19 cellular contexts compared by ENCODE assay signal in genomic region chr10:84966708-84967441, GRCh38.
"Had no signal": no experiment of that assay in that cellular context is flagged by ENCODE, and none has a peak within 500 bp of the region (broad histone marks: within the 10 kb centered on the region; RNA-seq: fewer than 3 reads in every experiment).

No MANE protein-coding gene starts in this region.

- H3K27ac ChIP-seq: adrenal gland, lower lobe of right lung, neutrophil, right atrium auricular region, tibial artery, vagina, WERI-Rb-1 had no signal

- H3K9me3 Mint-ChIP-seq: dendritic cell treated with granulocyte-macrophage colony-stimulating factor and Interleukin-4, amounts not matched to agents 40 ng/mL and 50 ng/mL, for 4 days; naive B cell had no signal

- H3K4me1 Mint-ChIP-seq: activated T-helper 17 cell treated with anti-CD3 and anti-CD28 coated beads, Interleukin-2, amount 50 U/mL, for 72 hours; central memory CD8-positive, alpha-beta T cell; naive B cell had no signal

- H3K4me1 ChIP-seq: adrenal gland, lower lobe of right lung, right atrium auricular region, tibial artery, vagina had no signal

- H3K27me3 ChIP-seq: adrenal gland, neutrophil, right atrium auricular region, tibial artery, vagina had no signal

- H3K9me3 ChIP-seq: adrenal gland, lower lobe of right lung, neutrophil, right atrium auricular region, tibial artery, vagina had no signal

- H3K4me3 Mint-ChIP-seq: activated CD8-positive, alpha-beta T cell treated with anti-CD3 and anti-CD28 coated beads, Interleukin-2, amount 10 ng/mL, durations not matched to agents 7 days and 5 days; activated T-helper 17 cell treated with anti-CD3 and anti-CD28 coated beads, Interleukin-2, amount 50 U/mL, for 72 hours; central memory CD8-positive, alpha-beta T cell; dendritic cell treated with granulocyte-macrophage colony-stimulating factor and Interleukin-4, amounts not matched to agents 40 ng/mL and 50 ng/mL, for 4 days; effector memory CD8-positive, alpha-beta T cell; naive B cell had no signal

- DNase-seq: activated CD4-positive, alpha-beta T cell treated with anti-CD3 and anti-CD28 coated beads for 48 hours; activated CD8-positive, alpha-beta T cell treated with anti-CD3 and anti-CD28 coated beads, Interleukin-2, amount 10 ng/mL, durations not matched to agents 7 days and 5 days; activated naive CD4-positive, alpha-beta T cell treated with anti-CD3 and anti-CD28 coated beads, Interleukin-2, amount 50 U/mL, for 16 hours; adrenal gland; effector memory CD8-positive, alpha-beta T cell; erythroblast; hippocampal formation; lower lobe of right lung; naive B cell; posterior cingulate gyrus; small intestine; tibial artery; WERI-Rb-1 had no signal

- H3K27me3 Mint-ChIP-seq: central memory CD8-positive, alpha-beta T cell; dendritic cell treated with granulocyte-macrophage colony-stimulating factor and Interleukin-4, amounts not matched to agents 40 ng/mL and 50 ng/mL, for 4 days; effector memory CD8-positive, alpha-beta T cell; naive B cell had no signal

- H3K4me3 ChIP-seq: adrenal gland, lower lobe of right lung, right atrium auricular region, tibial artery, vagina had no signal

- ATAC-seq: activated CD8-positive, alpha-beta T cell treated with anti-CD3 and anti-CD28 coated beads, Interleukin-2, amount 10 ng/mL, durations not matched to agents 7 days and 5 days; activated T-helper 17 cell treated with anti-CD3 and anti-CD28 coated beads, Interleukin-2, amount 50 U/mL, for 72 hours; effector memory CD8-positive, alpha-beta T cell; lower lobe of right lung had no signal

- H3K36me3 Mint-ChIP-seq: naive B cell had no signal

- H3K27ac Mint-ChIP-seq: activated CD8-positive, alpha-beta T cell treated with anti-CD3 and anti-CD28 coated beads, Interleukin-2, amount 10 ng/mL, durations not matched to agents 7 days and 5 days; activated T-helper 17 cell treated with anti-CD3 and anti-CD28 coated beads, Interleukin-2, amount 50 U/mL, for 72 hours; dendritic cell treated with granulocyte-macrophage colony-stimulating factor and Interleukin-4, amounts not matched to agents 40 ng/mL and 50 ng/mL, for 4 days; effector memory CD8-positive, alpha-beta T cell; naive B cell had no signal

- H3K36me3 ChIP-seq: adrenal gland, lower lobe of right lung, neutrophil, right atrium auricular region, tibial artery, vagina, WERI-Rb-1 had no signal
